ENCODE assay signal across 15 cellular contexts in the genomic region with DNA sequence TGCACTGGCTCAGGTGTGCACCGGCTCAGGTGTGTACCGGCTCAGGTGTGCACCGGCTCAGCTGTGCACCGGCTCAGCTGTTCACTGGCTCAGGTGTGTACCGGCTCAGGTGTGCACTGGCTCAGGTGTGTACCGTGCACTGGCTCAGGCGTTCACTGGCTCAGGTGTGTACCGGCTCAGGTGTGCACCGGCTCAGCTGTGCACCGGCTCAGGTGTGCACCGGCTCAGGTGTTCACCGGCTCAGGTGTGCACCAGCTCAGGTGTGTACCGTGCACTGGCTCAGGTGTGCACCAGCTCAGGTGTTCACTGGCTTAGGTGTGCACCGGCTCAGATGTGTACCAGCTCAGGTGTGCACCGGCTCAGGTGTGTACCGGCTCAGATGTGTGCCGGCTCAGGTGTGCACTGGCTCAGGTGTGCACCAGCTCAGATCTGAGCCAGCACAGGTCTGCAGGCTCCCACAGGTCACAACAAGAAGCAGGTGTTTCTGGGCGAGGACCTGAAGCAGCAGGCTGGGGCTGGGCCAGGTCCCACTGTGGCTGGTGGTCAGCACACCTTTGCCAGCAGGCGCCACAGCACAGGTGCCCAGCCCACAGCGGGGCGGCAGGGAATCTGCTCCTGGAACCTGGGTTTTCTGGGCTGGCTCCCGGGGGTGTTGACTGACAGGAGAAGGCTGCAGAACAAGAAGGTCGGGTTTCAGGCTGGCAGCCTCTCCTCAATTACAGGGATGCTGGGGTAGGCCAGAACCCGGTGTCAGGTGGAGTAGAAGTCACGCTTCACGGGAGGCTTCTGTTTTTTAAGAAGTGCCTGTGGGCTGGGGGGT. TPM values are rescaled to one million over a fixed set of nuclear protein-coding genes. Genes with fewer than 3 reads are reported as not detected.
A peak's percentile ranks its signal among the peaks of the same experiment; 100 is the strongest.
DNase-seq lines count a peak whose midpoint lies in the region; ATAC-seq and TF ChIP-seq lines count a peak whose summit lies in the region.
"Had no signal": no experiment of that assay in that cellular context is flagged by ENCODE, and none has a peak within 500 bp of the region (broad histone marks: within the 10 kb centered on the region; RNA-seq: fewer than 3 reads in every experiment).

No MANE protein-coding gene starts in this region.

- H2BK15ac ChIP-seq in neuronal stem cell (ENCODE audit: low read length) = no peak overlapping the region

- H3K9me3 ChIP-seq in ascending aorta (no peaks in the 10 kb centered on the region), neuronal stem cell (replicated peaks in 1 of 2; ENCODE audit: control insufficient read depth in 2 of 2, insufficient read depth in 1 of 2, low read depth in 1 of 2, low read length in 2 of 2) (no peaks in the 10 kb centered on the region)

- H3K4me1 ChIP-seq in ascending aorta (peaks cover 26 to 55% of the 10 kb centered on the region in 2 donors), neuronal stem cell (ENCODE audit: control insufficient read depth in 2 of 2, insufficient read depth in 1 of 2, low read depth in 1 of 2, low read length in 2 of 2) (peaks cover 9 to 22% of the 10 kb centered on the region in 2 donors)

- no peak overlapping the region for H3K4me2 ChIP-seq in neuronal stem cell (ENCODE audit: insufficient read depth, low read length, poor library complexity, severe bottlenecking)

- peak overlapping the region; percentile 87 for H2BK5ac ChIP-seq in neuronal stem cell (ENCODE audit: low read length)

- H3K36me3 ChIP-seq in ascending aorta (peaks cover 41 to 52% of the 10 kb centered on the region in 2 donors), neuronal stem cell (replicated peaks in 1 of 2; ENCODE audit: control insufficient read depth in 2 of 2, insufficient read depth in 2 of 2, low read length in 2 of 2) (peaks cover 19 to 36% of the 10 kb centered on the region in 2 donors)

- H3K36me3 Mint-ChIP-seq in osteocyte (ENCODE audit: unreplicated experiment) = peaks cover 21% of the 10 kb centered on the region

- H3K4me3 ChIP-seq in ascending aorta (no peak overlapping the region), neuronal stem cell (ENCODE audit: low read length in 2 of 2) (peak overlapping the region in 1 of 2 donors; percentile 40)
- H3K4me3 ChIP-seq: dorsolateral prefrontal cortex, SK-N-MC had no signal

- TF ChIP-seq CTCF in ascending aorta (IDR thresholded peaks at IDR 0.05) = no peak
- no peak for TF ChIP-seq CTCF in osteocyte (IDR thresholded peaks at IDR 0.05)

- ATAC-seq in GM18870 (IDR thresholded peaks at IDR 0.05; ENCODE audit: unreplicated experiment) = no peak
- ATAC-seq: activated CD4-positive, alpha-beta T cell treated with anti-CD3 and anti-CD28 coated beads for 36 hours; activated T-cell treated with anti-CD3 and anti-CD28 coated beads, Interleukin-2, amount 50 U/mL, for 4 hours had no signal

- H3K18ac ChIP-seq in neuronal stem cell (ENCODE audit: low read length) = peak overlapping the region; percentile 28

- no peak overlapping the region for H2AFZ ChIP-seq in neuronal stem cell (ENCODE audit: low read length)

- no peak overlapping the region for H3K9ac ChIP-seq in neuronal stem cell (ENCODE audit: low read depth, low read length, poor library complexity)

- H3K27me3 ChIP-seq in ascending aorta = no peaks in the 10 kb centered on the region
- peaks cover 0 to 3% (median 0%) of the 10 kb centered on the region in 3 experiments for H3K27me3 ChIP-seq in neuronal stem cell (ENCODE audit: control insufficient read depth in 3 of 3, insufficient read depth in 3 of 3, low read depth in 1 of 3, low read length in 3 of 3)

- no peak overlapping the region for H2AK5ac ChIP-seq in neuronal stem cell (ENCODE audit: low read depth, low read length)

- H3K4me3 Mint-ChIP-seq in osteocyte (ENCODE audit: unreplicated experiment) = no peak overlapping the region
- H3K4me3 Mint-ChIP-seq: activated CD4-positive, alpha-beta T cell treated with anti-CD3 and anti-CD28 coated beads for 36 hours; activated T-cell treated with anti-CD3 and anti-CD28 coated beads, Interleukin-2, amount 50 U/mL, for 4 hours had no signal

- H2BK120ac ChIP-seq in neuronal stem cell (ENCODE audit: low read depth, low read length) = no peak overlapping the region

- H3K27me3 Mint-ChIP-seq in osteocyte (ENCODE audit: unreplicated experiment) = no peaks in the 10 kb centered on the region

- H3K27ac ChIP-seq in ascending aorta (peak overlapping the region; percentile 85 to 93), neuronal stem cell (replicated peaks; ENCODE audit: low read length) (no peak overlapping the region)
- H3K27ac ChIP-seq: dorsolateral prefrontal cortex, SK-N-MC had no signal

- H4K91ac ChIP-seq in neuronal stem cell (ENCODE audit: low read depth, low read length, poor library complexity) = no peak overlapping the region

- intact Hi-C loops in ascending aorta (cut with DNase I) = no loop called here

- no peak overlapping the region for H3K27ac Mint-ChIP-seq in osteocyte (ENCODE audit: unreplicated experiment)
- H3K27ac Mint-ChIP-seq: activated CD4-positive, alpha-beta T cell treated with anti-CD3 and anti-CD28 coated beads for 36 hours had no signal

- peak overlapping the region; percentile 37 for H3K4ac ChIP-seq in neuronal stem cell (ENCODE audit: low read length)

- no CpG with 5 or more reads among the region's 26 CpGs for WGBS in neuronal stem cell (ENCODE audit: extremely low coverage in 2 of 2, insufficient read length in 2 of 2, insufficient replicate concordance in 1 of 2), 2 donors

- DNase-seq in DMS53 treated with DMSO at 0.1 percent for 48 hours (lab: John Stamatoyannopoulos, UW; ENCODE audit: unreplicated experiment) (peak; percentile 11), NAMALWA (ENCODE audit: low spot score) (peak; percentile 31), ascending aorta (ENCODE audit: low spot score in 2 of 2) (no peak), neuronal stem cell (ENCODE audit: low spot score) (no peak), osteocyte (ENCODE audit: extremely low spot score, unreplicated experiment) (no peak), NCI-H1436 treated with DMSO at 0.1 percent for 48 hours (lab: John Stamatoyannopoulos, UW) (no peak)
- no peak for DNase-seq in activated CD8-positive, alpha-beta memory T cell treated with anti-CD3 and anti-CD28 coated beads for 24 hours
- DNase-seq: activated CD4-positive, alpha-beta T cell treated with anti-CD3 and anti-CD28 coated beads for 36 hours; activated T-cell treated with anti-CD3 and anti-CD28 coated beads, Interleukin-2, amount 50 U/mL, for 4 hours; dorsolateral prefrontal cortex; Kasumi-1; NCI-H82; nucleus accumbens had no signal

- no peak overlapping the region for H3K14ac ChIP-seq in neuronal stem cell (ENCODE audit: low read length)

- H3K23ac ChIP-seq in neuronal stem cell (ENCODE audit: low read depth, low read length, poor library complexity) = peak overlapping the region; percentile 65

- peaks cover 48% of the 10 kb centered on the region for H3K4me1 Mint-ChIP-seq in osteocyte (ENCODE audit: unreplicated experiment)

- peaks cover 6% of the 10 kb centered on the region for H3K79me1 ChIP-seq in neuronal stem cell (ENCODE audit: low read depth, low read length)

- H4K8ac ChIP-seq in neuronal stem cell (ENCODE audit: low read depth, low read length) = no peak overlapping the region

- no peaks in the 10 kb centered on the region for H3K9me3 Mint-ChIP-seq in osteocyte (ENCODE audit: unreplicated experiment)
- H3K9me3 Mint-ChIP-seq: activated T-cell treated with anti-CD3 and anti-CD28 coated beads, Interleukin-2, amount 50 U/mL, for 4 hours had no signal

- H2BK12ac ChIP-seq in neuronal stem cell (ENCODE audit: low read length) = peak overlapping the region; percentile 73

RNA-seq across cellular contexts. Expression of a gene that starts 17.2 kb away (rescaled TPM):
- total RNA-seq in ascending aorta (257 TPM), osteocyte (214 and 217 TPM in 2 replicates)
- 12.8 TPM for polyA plus RNA-seq in neuronal stem cell (2013, experiment 1 of 2)
- 14.7 TPM for polyA plus RNA-seq in neuronal stem cell (2013, experiment 2 of 2)

Comparison
In these comparisons a context has a peak if more than half of its experiments do, and no peak if none do; other contexts are left out.
1. DNase-seq: peak in DMS53 treated with DMSO at 0.1 percent for 48 hours (single experiment) and NAMALWA (single experiment); none in ascending aorta (0 of 2), neuronal stem cell (single experiment), activated CD8-positive, alpha-beta memory T cell treated with anti-CD3 and anti-CD28 coated beads for 24 hours (single experiment), osteocyte (single experiment) and NCI-H1436 treated with DMSO at 0.1 percent for 48 hours (single experiment).